In the genomic region with DNA sequence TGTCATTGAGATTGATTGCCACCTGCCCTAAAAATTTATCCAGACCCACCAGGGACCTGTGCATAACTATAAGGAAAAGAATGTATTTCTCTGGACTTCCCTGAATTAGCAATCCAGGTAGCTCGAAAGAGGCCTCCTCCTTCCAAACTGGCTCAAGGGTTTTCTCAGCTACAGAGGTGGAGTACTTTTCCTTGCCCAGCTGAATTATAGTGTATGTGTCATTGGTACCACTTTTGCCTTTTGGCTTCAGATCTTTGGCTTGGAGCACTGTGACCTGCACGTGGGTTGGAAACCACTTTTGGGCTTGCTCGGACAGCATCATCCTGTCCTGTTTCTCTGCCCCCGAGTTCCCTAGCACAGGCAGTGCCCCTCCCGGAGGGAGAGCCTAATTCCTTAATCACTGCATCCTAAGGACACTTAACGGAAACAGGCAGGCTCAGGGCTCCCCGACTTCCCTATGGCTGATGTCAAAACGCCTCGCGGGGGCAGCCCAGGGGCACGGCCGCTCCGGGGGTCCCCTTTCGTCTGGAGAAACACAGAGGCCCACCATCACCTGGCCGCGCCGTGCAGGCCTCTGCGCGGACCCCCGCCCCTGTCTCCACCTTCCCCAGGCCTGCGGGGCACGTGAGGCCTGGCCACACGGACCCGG, we compare ENCODE assay signal across 8 cellular contexts. TPM values are rescaled to one million over a fixed set of nuclear protein-coding genes. Genes with fewer than 3 reads are reported as not detected.
DNase-seq lines count a peak whose midpoint lies in the region; ATAC-seq and TF ChIP-seq lines count a peak whose summit lies in the region.

No MANE protein-coding gene starts in this region.

- peak; percentile 3 for DNase-seq in NCI-H2107 treated with DMSO at 0.1 percent for 48 hours (lab: John Stamatoyannopoulos, UW; ENCODE audit: unreplicated experiment)
- DNase-seq in NCI-H2107 (lab: John Stamatoyannopoulos, UW) = no peak
- DNase-seq in NCI-H2227 treated with DMSO at 0.1 percent for 48 hours (lab: John Stamatoyannopoulos, UW) = peak; percentile 18
- peak; percentile 54 for DNase-seq in activated CD8-positive, alpha-beta memory T cell treated with anti-CD3 and anti-CD28 coated beads, Interleukin-2, amount 10 ng/mL, durations not matched to agents 7 days and 5 days
- peak; percentile 29 for DNase-seq in mucosa of gallbladder (ENCODE audit: low spot score)
- DNase-seq in testis = peak; percentile 58

- TF ChIP-seq CTCF in testis (IDR thresholded peaks at IDR 0.05) = no peak

- H3K4me3 Mint-ChIP-seq in activated CD8-positive, alpha-beta memory T cell treated with anti-CD3 and anti-CD28 coated beads, Interleukin-2, amount 10 ng/mL, durations not matched to agents 7 days and 5 days = peak overlapping the region; percentile 83

- H3K27ac Mint-ChIP-seq in activated CD8-positive, alpha-beta memory T cell treated with anti-CD3 and anti-CD28 coated beads, Interleukin-2, amount 10 ng/mL, durations not matched to agents 7 days and 5 days = peak overlapping the region; percentile 75

- H3K4me1 Mint-ChIP-seq in activated CD8-positive, alpha-beta memory T cell treated with anti-CD3 and anti-CD28 coated beads, Interleukin-2, amount 10 ng/mL, durations not matched to agents 7 days and 5 days = peaks cover 27% of the 10 kb centered on the region

- TF ChIP-seq POLR2A in testis (IDR thresholded peaks at IDR 0.05) = no peak

- H3K4me3 ChIP-seq in esophagus (ENCODE audit: low read depth in 1 of 2, low read length in 2 of 2) (peak overlapping the region; percentile 75 to 77), testis (peak overlapping the region; percentile 89 to 97)

- H3K36me3 ChIP-seq in esophagus (ENCODE audit: control insufficient read depth in 2 of 2, insufficient read depth in 2 of 2, low read length in 1 of 2) (no peaks in the 10 kb centered on the region), testis (ENCODE audit: low read depth, missing control alignments) (no peaks in the 10 kb centered on the region)

- H3K27ac ChIP-seq in esophagus (ENCODE audit: low read depth in 2 of 2, low read length in 1 of 2) (peak overlapping the region; percentile 90 to 92), testis (peak overlapping the region; percentile 94 to 96)

- H3K36me3 Mint-ChIP-seq in activated CD8-positive, alpha-beta memory T cell treated with anti-CD3 and anti-CD28 coated beads, Interleukin-2, amount 10 ng/mL, durations not matched to agents 7 days and 5 days = no peaks in the 10 kb centered on the region

- intact Hi-C loops in testis (cut with DNase I; ENCODE audit: low total_unique reads) = loop anchor here (10.0 kb wide), 1 partner anchor 501 kb away; the partner anchor contains the start of gene EMX2

- H3K4me1 ChIP-seq in esophagus (ENCODE audit: control insufficient read depth in 2 of 2, insufficient read depth in 2 of 2, low read length in 1 of 2) (no peaks in the 10 kb centered on the region), testis (peaks cover 24% of the 10 kb centered on the region)

- H3K9me3 ChIP-seq in esophagus (ENCODE audit: control insufficient read depth in 2 of 2, insufficient read depth in 1 of 2, low read depth in 1 of 2, low read length in 1 of 2) (no peaks in the 10 kb centered on the region), testis (no peaks in the 10 kb centered on the region)

- no peaks in the 10 kb centered on the region for H3K27me3 Mint-ChIP-seq in activated CD8-positive, alpha-beta memory T cell treated with anti-CD3 and anti-CD28 coated beads, Interleukin-2, amount 10 ng/mL, durations not matched to agents 7 days and 5 days

- CTCF ChIA-PET in activated CD8-positive, alpha-beta memory T cell treated with anti-CD3 and anti-CD28 coated beads, Interleukin-2, amount 10 ng/mL, durations not matched to agents 7 days and 5 days (lab: Charles Lee) = no interaction called here

- ATAC-seq in HG02884 (IDR thresholded peaks at IDR 0.05; ENCODE audit: unreplicated experiment) = peak; percentile 18
- peak; percentile 31 for ATAC-seq in activated CD8-positive, alpha-beta memory T cell treated with anti-CD3 and anti-CD28 coated beads, Interleukin-2, amount 10 ng/mL, durations not matched to agents 7 days and 5 days

- WGBS in esophagus, 2 donors = 0 to 1% methylated on average over 23 to 24 of the region's 24 CpGs
- WGBS in testis, 2 donors = 1% methylated on average over 4 to 23 of the region's 24 CpGs

- no peaks in the 10 kb centered on the region for H3K9me3 Mint-ChIP-seq in activated CD8-positive, alpha-beta memory T cell treated with anti-CD3 and anti-CD28 coated beads, Interleukin-2, amount 10 ng/mL, durations not matched to agents 7 days and 5 days (ENCODE audit: low read depth)

- H3K27me3 ChIP-seq in esophagus (ENCODE audit: control insufficient read depth in 1 of 2, insufficient read depth in 2 of 2, low read length in 2 of 2) (no peaks in the 10 kb centered on the region), testis (no peaks in the 10 kb centered on the region)

RNA-seq across cellular contexts. Expression of gene RAB11FIP2, which starts 0.8 kb away (rescaled TPM):
- total RNA-seq in activated CD8-positive, alpha-beta memory T cell treated with anti-CD3 and anti-CD28 coated beads, Interleukin-2, amount 10 ng/mL, durations not matched to agents 7 days and 5 days = 10 to 100 TPM; 12.8 to 16.9 TPM
- polyA plus RNA-seq in esophagus = 1 to 10 TPM; 2.3 to 3.8 TPM
- 49.9 TPM for total RNA-seq in mucosa of gallbladder
- total RNA-seq in testis = 10 to 100 TPM; 41.6 to 52.8 TPM
- 12.8 TPM for polyA plus RNA-seq in testis (ENCODE audit: insufficient read depth, low read depth, low replicate concordance)
